In genomic region chr1:17099941-17100340, GRCh38 we compare ENCODE assay signal across 11 cellular contexts. TPM values are rescaled to one million over a fixed set of nuclear protein-coding genes. Genes with fewer than 3 reads are reported as not detected.
"Had no signal": no experiment of that assay in that cellular context is flagged by ENCODE, and none has a peak within 500 bp of the region (broad histone marks: within the 10 kb centered on the region; RNA-seq: fewer than 3 reads in every experiment).

No MANE protein-coding gene starts in this region.

- H3K27ac Mint-ChIP-seq: activated T-helper 1 cell treated with anti-CD3 and anti-CD28 coated beads, Interleukin-12 subunit alpha, Interleukin-12 subunit beta, Interleukin-2, Interleukin-4 antibody, amounts not matched to agents 30 ng/mL and 10 ng/mL and 1 ng/mL, durations not matched to agents 14 hours and 24 hours and 36 hours; stimulated activated effector memory CD8-positive, alpha-beta T cell treated with anti-CD3 and anti-CD28 coated beads, Interleukin-12 subunit alpha, Interleukin-12 subunit beta, amount 100 ng/mL, for 72 hours had no signal

- ATAC-seq: activated CD4-positive, CD25-positive, alpha-beta regulatory T cell treated with anti-CD3 and anti-CD28 coated beads, Interleukin-2, amount 50 U/mL, for 24 hours; stimulated activated effector memory CD8-positive, alpha-beta T cell treated with anti-CD3 and anti-CD28 coated beads, Interleukin-12 subunit alpha, Interleukin-12 subunit beta, amount 100 ng/mL, for 72 hours had no signal

- DNase-seq: activated CD4-positive, alpha-beta T cell treated with anti-CD3 and anti-CD28 coated beads, Interleukin-2, amount 50 U/mL, for 1 hour; activated CD8-positive, alpha-beta memory T cell treated with anti-CD3 and anti-CD28 coated beads for 24 hours; T1000; thyroid gland had no signal

- H3K27ac ChIP-seq: ascending aorta, parathyroid adenoma, thyroid gland had no signal

- H3K4me1 Mint-ChIP-seq: stimulated activated effector memory CD8-positive, alpha-beta T cell treated with anti-CD3 and anti-CD28 coated beads, Interleukin-12 subunit alpha, Interleukin-12 subunit beta, amount 100 ng/mL, for 72 hours had no signal

- H3K36me3 Mint-ChIP-seq: stimulated activated effector memory CD8-positive, alpha-beta T cell treated with anti-CD3 and anti-CD28 coated beads, Interleukin-12 subunit alpha, Interleukin-12 subunit beta, amount 100 ng/mL, for 72 hours had no signal

- FAIRE-seq: endometrium, islet of Langerhans had no signal

- H3K4me3 Mint-ChIP-seq: activated T-helper 1 cell treated with anti-CD3 and anti-CD28 coated beads, Interleukin-12 subunit alpha, Interleukin-12 subunit beta, Interleukin-2, Interleukin-4 antibody, amounts not matched to agents 30 ng/mL and 10 ng/mL and 1 ng/mL, durations not matched to agents 14 hours and 24 hours and 36 hours; stimulated activated effector memory CD8-positive, alpha-beta T cell treated with anti-CD3 and anti-CD28 coated beads, Interleukin-12 subunit alpha, Interleukin-12 subunit beta, amount 100 ng/mL, for 72 hours had no signal

- H3K9me3 Mint-ChIP-seq: activated T-helper 1 cell treated with anti-CD3 and anti-CD28 coated beads, Interleukin-12 subunit alpha, Interleukin-12 subunit beta, Interleukin-2, Interleukin-4 antibody, amounts not matched to agents 30 ng/mL and 10 ng/mL and 1 ng/mL, durations not matched to agents 14 hours and 24 hours and 36 hours; stimulated activated effector memory CD8-positive, alpha-beta T cell treated with anti-CD3 and anti-CD28 coated beads, Interleukin-12 subunit alpha, Interleukin-12 subunit beta, amount 100 ng/mL, for 72 hours had no signal

RNA-seq across cellular contexts. Expression of gene PADI2, which starts 19.3 kb away (rescaled TPM):
- total RNA-seq: activated T-helper 1 cell treated with anti-CD3 and anti-CD28 coated beads, Interleukin-12 subunit alpha, Interleukin-12 subunit beta, Interleukin-2, Interleukin-4 antibody, amounts not matched to agents 30 ng/mL and 10 ng/mL and 1 ng/mL, durations not matched to agents 14 hours and 24 hours and 36 hours had no signal
